ENCODE assay signal across 1 cellular context in genomic region chr5:137888875-137889759, GRCh38.
TF ChIP-seq lines count a peak whose summit lies in the region.

Gene PKD2L2, plus strand, starts transcription at chr5:137889457. Its CDS starts 35 bp downstream, at chr5:137889492.

TF ChIP-seq in K562, 482 proteins besides CTCF, POLR2A, EP300 and RAD21 (continued from another document and continues in another):
- no peak for TF ChIP-seq SMAD3 (CRISPR knock-in tag; conservative IDR thresholded peaks at IDR 0.05)
- TF ChIP-seq TAF9B (IDR thresholded peaks at IDR 0.05; ENCODE audit: partially characterized antibody), result peak; percentile 25
- TF ChIP-seq, protein P1, sequence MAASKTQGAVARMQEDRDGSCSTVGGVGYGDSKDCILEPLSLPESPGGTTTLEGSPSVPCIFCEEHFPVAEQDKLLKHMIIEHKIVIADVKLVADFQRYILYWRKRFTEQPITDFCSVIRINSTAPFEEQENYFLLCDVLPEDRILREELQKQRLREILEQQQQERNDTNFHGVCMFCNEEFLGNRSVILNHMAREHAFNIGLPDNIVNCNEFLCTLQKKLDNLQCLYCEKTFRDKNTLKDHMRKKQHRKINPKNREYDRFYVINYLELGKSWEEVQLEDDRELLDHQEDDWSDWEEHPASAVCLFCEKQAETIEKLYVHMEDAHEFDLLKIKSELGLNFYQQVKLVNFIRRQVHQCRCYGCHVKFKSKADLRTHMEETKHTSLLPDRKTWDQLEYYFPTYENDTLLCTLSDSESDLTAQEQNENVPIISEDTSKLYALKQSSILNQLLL (CRISPR knock-in tag; IDR thresholded peaks at IDR 0.05; ENCODE audit: borderline replicate concordance), result no peak
- TF ChIP-seq CBX2 (IDR thresholded peaks at IDR 0.05; ENCODE audit: insufficient read depth, low read length, poor library complexity, severe bottlenecking), result no peak
- no peak for TF ChIP-seq ZNF140 (CRISPR knock-in tag; IDR thresholded peaks at IDR 0.05)
- TF ChIP-seq NBN (IDR thresholded peaks at IDR 0.05; ENCODE audit: low read depth), result no peak
- no peak for TF ChIP-seq RUNX1 (IDR thresholded peaks at IDR 0.05; ENCODE audit: low read depth)
- no peak for TF ChIP-seq U2AF1 (optimal IDR thresholded peaks at IDR 0.05; ENCODE audit: low read depth, low read length)
- TF ChIP-seq, protein P2, sequence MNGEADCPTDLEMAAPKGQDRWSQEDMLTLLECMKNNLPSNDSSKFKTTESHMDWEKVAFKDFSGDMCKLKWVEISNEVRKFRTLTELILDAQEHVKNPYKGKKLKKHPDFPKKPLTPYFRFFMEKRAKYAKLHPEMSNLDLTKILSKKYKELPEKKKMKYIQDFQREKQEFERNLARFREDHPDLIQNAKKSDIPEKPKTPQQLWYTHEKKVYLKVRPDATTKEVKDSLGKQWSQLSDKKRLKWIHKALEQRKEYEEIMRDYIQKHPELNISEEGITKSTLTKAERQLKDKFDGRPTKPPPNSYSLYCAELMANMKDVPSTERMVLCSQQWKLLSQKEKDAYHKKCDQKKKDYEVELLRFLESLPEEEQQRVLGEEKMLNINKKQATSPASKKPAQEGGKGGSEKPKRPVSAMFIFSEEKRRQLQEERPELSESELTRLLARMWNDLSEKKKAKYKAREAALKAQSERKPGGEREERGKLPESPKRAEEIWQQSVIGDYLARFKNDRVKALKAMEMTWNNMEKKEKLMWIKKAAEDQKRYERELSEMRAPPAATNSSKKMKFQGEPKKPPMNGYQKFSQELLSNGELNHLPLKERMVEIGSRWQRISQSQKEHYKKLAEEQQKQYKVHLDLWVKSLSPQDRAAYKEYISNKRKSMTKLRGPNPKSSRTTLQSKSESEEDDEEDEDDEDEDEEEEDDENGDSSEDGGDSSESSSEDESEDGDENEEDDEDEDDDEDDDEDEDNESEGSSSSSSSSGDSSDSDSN (IDR thresholded peaks at IDR 0.05; ENCODE audit: borderline replicate concordance in 1 of 2, low read depth in 2 of 2, low read length in 2 of 2), result peak; percentile 79 to 89; a peak in 3 of 4 replicates
- TF ChIP-seq HIVEP1 (CRISPR knock-in tag; IDR thresholded peaks at IDR 0.05), result no peak
- TF ChIP-seq RFX1 (IDR thresholded peaks at IDR 0.05), result no peak
- TF ChIP-seq TBP (optimal IDR thresholded peaks at IDR 0.05; ENCODE audit: low read depth, low read length), result peak; percentile 63
- TF ChIP-seq MTA2 (IDR thresholded peaks at IDR 0.05; ENCODE audit: low read depth), result no peak
- no peak for TF ChIP-seq TFE3 (CRISPR knock-in tag; IDR thresholded peaks at IDR 0.05)
- no peak for TF ChIP-seq TARDBP (IDR thresholded peaks at IDR 0.05)
- TF ChIP-seq ATF1 (CRISPR knock-in tag; IDR thresholded peaks at IDR 0.05), result peak; percentile 45; the same call in 1 of the 2 replicates
- TF ChIP-seq ATF1 (tag; IDR thresholded peaks at IDR 0.05), result peak; percentile 91
- TF ChIP-seq FOXK2 (conservative IDR thresholded peaks at IDR 0.05 in 1 of 2, IDR thresholded peaks at IDR 0.05 in 1 of 2; ENCODE audit: low read depth in 2 of 2), result no peak
- TF ChIP-seq HNRNPK (IDR thresholded peaks at IDR 0.05; ENCODE audit: low read depth, low read length, poor library complexity, severe bottlenecking), result no peak
- TF ChIP-seq RFX7 (CRISPR knock-in tag; IDR thresholded peaks at IDR 0.05), result no peak
- 0 out of 2 replicates have a peak, but pooled peaks have one; percentile 8 for TF ChIP-seq DEAF1 (CRISPR knock-in tag; IDR thresholded peaks at IDR 0.05)
- TF ChIP-seq XRCC5 (IDR thresholded peaks at IDR 0.05; ENCODE audit: low read depth, low read length), result 0 out of 2 replicates have a peak, but pooled peaks have one; percentile 29
- TF ChIP-seq ZNF561 (CRISPR knock-in tag; conservative IDR thresholded peaks at IDR 0.05), result no peak
- TF ChIP-seq, protein P3, sequence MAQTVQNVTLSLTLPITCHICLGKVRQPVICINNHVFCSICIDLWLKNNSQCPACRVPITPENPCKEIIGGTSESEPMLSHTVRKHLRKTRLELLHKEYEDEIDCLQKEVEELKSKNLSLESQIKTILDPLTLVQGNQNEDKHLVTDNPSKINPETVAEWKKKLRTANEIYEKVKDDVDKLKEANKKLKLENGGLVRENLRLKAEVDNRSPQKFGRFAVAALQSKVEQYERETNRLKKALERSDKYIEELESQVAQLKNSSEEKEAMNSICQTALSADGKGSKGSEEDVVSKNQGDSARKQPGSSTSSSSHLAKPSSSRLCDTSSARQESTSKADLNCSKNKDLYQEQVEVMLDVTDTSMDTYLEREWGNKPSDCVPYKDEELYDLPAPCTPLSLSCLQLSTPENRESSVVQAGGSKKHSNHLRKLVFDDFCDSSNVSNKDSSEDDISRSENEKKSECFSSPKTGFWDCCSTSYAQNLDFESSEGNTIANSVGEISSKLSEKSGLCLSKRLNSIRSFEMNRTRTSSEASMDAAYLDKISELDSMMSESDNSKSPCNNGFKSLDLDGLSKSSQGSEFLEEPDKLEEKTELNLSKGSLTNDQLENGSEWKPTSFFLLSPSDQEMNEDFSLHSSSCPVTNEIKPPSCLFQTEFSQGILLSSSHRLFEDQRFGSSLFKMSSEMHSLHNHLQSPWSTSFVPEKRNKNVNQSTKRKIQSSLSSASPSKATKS (CRISPR knock-in tag; IDR thresholded peaks at IDR 0.05), result no peak
- no peak for TF ChIP-seq SMAD2 (IDR thresholded peaks at IDR 0.05; ENCODE audit: low read depth, low read length)
- no peak for TF ChIP-seq NCOR1 (IDR thresholded peaks at IDR 0.05)
- no peak for TF ChIP-seq SMARCE1 (IDR thresholded peaks at IDR 0.05)
- no peak for TF ChIP-seq POLR3G (IDR thresholded peaks at IDR 0.05; ENCODE audit: extremely low read depth, insufficient read length, insufficient replicate concordance)
- TF ChIP-seq HLTF (IDR thresholded peaks at IDR 0.05), result no peak; the same call in 1 of the 2 replicates
- 0 out of 4 replicates have a peak, but pooled peaks of 1 of the 2 experiments have one; percentile 28 for TF ChIP-seq ZNF639 (CRISPR knock-in tag; conservative IDR thresholded peaks at IDR 0.05 in 1 of 2, IDR thresholded peaks at IDR 0.05 in 1 of 2)
- TF ChIP-seq ZNF121 (CRISPR knock-in tag; conservative IDR thresholded peaks at IDR 0.05), result 0 out of 2 replicates have a peak, but pooled peaks have one; percentile 29
- TF ChIP-seq SAFB2 (IDR thresholded peaks at IDR 0.05; ENCODE audit: borderline replicate concordance, low read depth, low read length, severe bottlenecking), result no peak
- TF ChIP-seq TEAD2 (tag; IDR thresholded peaks at IDR 0.05), result no peak
- TF ChIP-seq, protein P4, sequence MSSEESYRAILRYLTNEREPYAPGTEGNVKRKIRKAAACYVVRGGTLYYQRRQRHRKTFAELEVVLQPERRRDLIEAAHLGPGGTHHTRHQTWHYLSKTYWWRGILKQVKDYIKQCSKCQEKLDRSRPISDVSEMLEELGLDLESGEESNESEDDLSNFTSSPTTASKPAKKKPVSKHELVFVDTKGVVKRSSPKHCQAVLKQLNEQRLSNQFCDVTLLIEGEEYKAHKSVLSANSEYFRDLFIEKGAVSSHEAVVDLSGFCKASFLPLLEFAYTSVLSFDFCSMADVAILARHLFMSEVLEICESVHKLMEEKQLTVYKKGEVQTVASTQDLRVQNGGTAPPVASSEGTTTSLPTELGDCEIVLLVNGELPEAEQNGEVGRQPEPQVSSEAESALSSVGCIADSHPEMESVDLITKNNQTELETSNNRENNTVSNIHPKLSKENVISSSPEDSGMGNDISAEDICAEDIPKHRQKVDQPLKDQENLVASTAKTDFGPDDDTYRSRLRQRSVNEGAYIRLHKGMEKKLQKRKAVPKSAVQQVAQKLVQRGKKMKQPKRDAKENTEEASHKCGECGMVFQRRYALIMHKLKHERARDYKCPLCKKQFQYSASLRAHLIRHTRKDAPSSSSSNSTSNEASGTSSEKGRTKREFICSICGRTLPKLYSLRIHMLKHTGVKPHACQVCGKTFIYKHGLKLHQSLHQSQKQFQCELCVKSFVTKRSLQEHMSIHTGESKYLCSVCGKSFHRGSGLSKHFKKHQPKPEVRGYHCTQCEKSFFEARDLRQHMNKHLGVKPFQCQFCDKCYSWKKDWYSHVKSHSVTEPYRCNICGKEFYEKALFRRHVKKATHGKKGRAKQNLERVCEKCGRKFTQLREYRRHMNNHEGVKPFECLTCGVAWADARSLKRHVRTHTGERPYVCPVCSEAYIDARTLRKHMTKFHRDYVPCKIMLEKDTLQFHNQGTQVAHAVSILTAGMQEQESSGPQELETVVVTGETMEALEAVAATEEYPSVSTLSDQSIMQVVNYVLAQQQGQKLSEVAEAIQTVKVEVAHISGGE (CRISPR knock-in tag; IDR thresholded peaks at IDR 0.05), result 0 out of 6 replicates have a peak, but pooled peaks of 1 of the 3 experiments have one; percentile 31
- no peak for TF ChIP-seq NEUROD1 (IDR thresholded peaks at IDR 0.05; ENCODE audit: borderline replicate concordance, low read depth, low read length, partially characterized antibody)
- TF ChIP-seq, protein P5, sequence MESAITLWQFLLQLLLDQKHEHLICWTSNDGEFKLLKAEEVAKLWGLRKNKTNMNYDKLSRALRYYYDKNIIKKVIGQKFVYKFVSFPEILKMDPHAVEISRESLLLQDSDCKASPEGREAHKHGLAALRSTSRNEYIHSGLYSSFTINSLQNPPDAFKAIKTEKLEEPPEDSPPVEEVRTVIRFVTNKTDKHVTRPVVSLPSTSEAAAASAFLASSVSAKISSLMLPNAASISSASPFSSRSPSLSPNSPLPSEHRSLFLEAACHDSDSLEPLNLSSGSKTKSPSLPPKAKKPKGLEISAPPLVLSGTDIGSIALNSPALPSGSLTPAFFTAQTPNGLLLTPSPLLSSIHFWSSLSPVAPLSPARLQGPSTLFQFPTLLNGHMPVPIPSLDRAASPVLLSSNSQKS (CRISPR knock-in tag; IDR thresholded peaks at IDR 0.05), result no peak
- TF ChIP-seq CAMTA2 (CRISPR knock-in tag; conservative IDR thresholded peaks at IDR 0.05), result no peak
- TF ChIP-seq ZBTB8A (IDR thresholded peaks at IDR 0.05; ENCODE audit: partially characterized antibody), result no peak
- no peak for TF ChIP-seq ZNF324 (CRISPR knock-in tag; IDR thresholded peaks at IDR 0.05)
- TF ChIP-seq, protein P6, sequence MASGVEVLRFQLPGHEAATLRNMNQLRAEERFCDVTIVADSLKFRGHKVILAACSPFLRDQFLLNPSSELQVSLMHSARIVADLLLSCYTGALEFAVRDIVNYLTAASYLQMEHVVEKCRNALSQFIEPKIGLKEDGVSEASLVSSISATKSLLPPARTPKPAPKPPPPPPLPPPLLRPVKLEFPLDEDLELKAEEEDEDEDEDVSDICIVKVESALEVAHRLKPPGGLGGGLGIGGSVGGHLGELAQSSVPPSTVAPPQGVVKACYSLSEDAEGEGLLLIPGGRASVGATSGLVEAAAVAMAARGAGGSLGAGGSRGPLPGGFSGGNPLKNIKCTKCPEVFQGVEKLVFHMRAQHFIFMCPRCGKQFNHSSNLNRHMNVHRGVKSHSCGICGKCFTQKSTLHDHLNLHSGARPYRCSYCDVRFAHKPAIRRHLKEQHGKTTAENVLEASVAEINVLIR (CRISPR knock-in tag; IDR thresholded peaks at IDR 0.05), result peak; percentile 2; the same call in 1 of the 2 replicates
- TF ChIP-seq, protein P7, sequence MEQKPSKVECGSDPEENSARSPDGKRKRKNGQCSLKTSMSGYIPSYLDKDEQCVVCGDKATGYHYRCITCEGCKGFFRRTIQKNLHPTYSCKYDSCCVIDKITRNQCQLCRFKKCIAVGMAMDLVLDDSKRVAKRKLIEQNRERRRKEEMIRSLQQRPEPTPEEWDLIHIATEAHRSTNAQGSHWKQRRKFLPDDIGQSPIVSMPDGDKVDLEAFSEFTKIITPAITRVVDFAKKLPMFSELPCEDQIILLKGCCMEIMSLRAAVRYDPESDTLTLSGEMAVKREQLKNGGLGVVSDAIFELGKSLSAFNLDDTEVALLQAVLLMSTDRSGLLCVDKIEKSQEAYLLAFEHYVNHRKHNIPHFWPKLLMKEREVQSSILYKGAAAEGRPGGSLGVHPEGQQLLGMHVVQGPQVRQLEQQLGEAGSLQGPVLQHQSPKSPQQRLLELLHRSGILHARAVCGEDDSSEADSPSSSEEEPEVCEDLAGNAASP (IDR thresholded peaks at IDR 0.05), result no peak
- peak; percentile 24; the same call in 1 of the 2 replicates for TF ChIP-seq DPF2 (IDR thresholded peaks at IDR 0.05)
